8 cellular contexts compared by ENCODE assay signal in genomic region chr4:76420901-76421581, GRCh38. TPM values are rescaled to one million over a fixed set of nuclear protein-coding genes. Genes with fewer than 3 reads are reported as not detected.
DNase-seq lines count a peak whose midpoint lies in the region; ATAC-seq and TF ChIP-seq lines count a peak whose summit lies in the region.

Gene CCDC158 (minus strand): TSS chr4:76421141. CDS start chr4:76403207, 17,934 bp downstream.

- H3K4me3 ChIP-seq in lower lobe of right lung (peak within 1 kb of the TSS; percentile 58), urinary bladder (ENCODE audit: low read depth, low read length) (peak within 1 kb of the TSS; percentile 41)

- H3K4me2 ChIP-seq in H9 (ENCODE audit: insufficient read depth, insufficient read length, low read length): no peak within 1 kb of the TSS

- H3K27ac Mint-ChIP-seq in MCF 10A (ENCODE audit: low read depth, unreplicated experiment) (no peak within 1 kb of the TSS), H9 (no peak within 1 kb of the TSS; a peak in 1 of 7 replicates)

- no peak within 1 kb of the TSS for H3K23ac ChIP-seq in H9 (ENCODE audit: insufficient read length, low read depth, low read length)

- no peaks in the 10 kb centered on the region for H3K27me3 Mint-ChIP-seq in MCF 10A (ENCODE audit: insufficient read depth, unreplicated experiment)
- no peaks in the 10 kb centered on the region for H3K27me3 Mint-ChIP-seq in H9 (ENCODE audit: low read depth)

- WGBS in urinary bladder: 2% methylated on average over 71 of the region's 73 CpGs
- WGBS in H9 (ENCODE audit: extremely low coverage, insufficient read length, low lambda C conversion rate): no CpG with 5 or more reads among the region's 73 CpGs

- H3K27me3 ChIP-seq in lower lobe of right lung (ENCODE audit: low read depth) (peaks cover 7% of the 10 kb centered on the region), H9 (ENCODE audit: insufficient read depth, low read length) (no peaks in the 10 kb centered on the region)

- H2BK20ac ChIP-seq in H9 (ENCODE audit: low read depth, low read length, poor library complexity, severe bottlenecking): no peak within 1 kb of the TSS

- H3K79me2 ChIP-seq in H9 (ENCODE audit: insufficient read depth, low read length): no peaks in the 10 kb centered on the region

- H2AK5ac ChIP-seq in H9 (ENCODE audit: insufficient read length, low read length): no peak within 1 kb of the TSS

- ATAC-seq in lower lobe of right lung: peak; percentile 84 to 88
- ATAC-seq in HG02642 (IDR thresholded peaks at IDR 0.05; ENCODE audit: poor library complexity, unreplicated experiment): no peak
- ATAC-seq in HG03571 (IDR thresholded peaks at IDR 0.05; ENCODE audit: unreplicated experiment): no peak

- H3K9me3 ChIP-seq in lower lobe of right lung (no peaks in the 10 kb centered on the region), H9 (ENCODE audit: control insufficient read depth, low read depth, low read length) (peaks cover 5% of the 10 kb centered on the region)

- intact Hi-C loops in MCF 10A (cut with micrococcal nuclease) (no loop called here), lower lobe of right lung (cut with DNase I) (no loop called here)

- no peak within 1 kb of the TSS for H3K14ac ChIP-seq in H9 (ENCODE audit: insufficient read depth, low read length)

- H3K79me1 ChIP-seq in H9 (ENCODE audit: insufficient read depth, low read depth, low read length, poor library complexity, severe bottlenecking): no peaks in the 10 kb centered on the region

- H3K4ac ChIP-seq in H9 (ENCODE audit: low read depth, low read length): no peak within 1 kb of the TSS

- H2BK120ac ChIP-seq in H9 (ENCODE audit: low read depth, low read length, poor library complexity, severe bottlenecking): no peak within 1 kb of the TSS

- H3K23me2 ChIP-seq in H9 (ENCODE audit: insufficient read length, low read depth, low read length, poor library complexity, severe bottlenecking): no peaks in the 10 kb centered on the region

- no peak within 1 kb of the TSS for H3K56ac ChIP-seq in H9 (ENCODE audit: insufficient read length, low read depth, low read length)

- H2BK12ac ChIP-seq in H9 (ENCODE audit: insufficient read length, low read depth, low read length): no peak within 1 kb of the TSS

- no peak within 1 kb of the TSS for H2BK5ac ChIP-seq in H9 (ENCODE audit: insufficient read length, low read length)

- TF ChIP-seq CTCF in MCF 10A (IDR thresholded peaks at IDR 0.05; ENCODE audit: unreplicated experiment) (no peak), lower lobe of right lung (IDR thresholded peaks at IDR 0.05) (no peak), H9 (conservative IDR thresholded peaks at IDR 0.05) (no peak)

- H3K9me3 Mint-ChIP-seq in MCF 10A (ENCODE audit: unreplicated experiment) (no peaks in the 10 kb centered on the region), H9 (peaks cover 23 to 27% of the 10 kb centered on the region in 2 experiments)

- H3K9ac ChIP-seq in H9 (ENCODE audit: extremely low read depth, insufficient read length, low read length): no peak within 1 kb of the TSS

- DNase-seq in activated gamma-delta T cell (lab: John Stamatoyannopoulos, UW): peak; percentile 5
- DNase-seq in activated gamma-delta T cell treated with Interleukin-2 at 50 U/mL for 16 hours: no peak
- no peak for DNase-seq in MCF 10A (ENCODE audit: unreplicated experiment)
- no peak for DNase-seq in lower lobe of right lung
- DNase-seq in H9: no peak

- no peak within 1 kb of the TSS for H3T11ph ChIP-seq in H9 (ENCODE audit: low read length)

- no peak within 1 kb of the TSS for H4K8ac ChIP-seq in H9 (replicated peaks; ENCODE audit: insufficient read length, low read depth, low read length)

- BruUV-seq in MCF 10A (replicated peaks; lab: Mats Ljungman, UMichigan): no TSS peak

- no peak within 1 kb of the TSS for H4K91ac ChIP-seq in H9 (ENCODE audit: insufficient read length, low read depth, low read length)

- POLR2A ChIA-PET in MCF 10A (lab: Yijun Ruan, JAX): interaction anchor here (0.6 to 1.2 kb wide), 3 partner anchors 37 to 87 kb away, joined by 3 read pairs; no protein-coding TSS in a partner anchor

- no peaks in the 10 kb centered on the region for H3K36me3 ChIP-seq in lower lobe of right lung
- no peaks in the 10 kb centered on the region for H3K36me3 ChIP-seq in urinary bladder (ENCODE audit: insufficient read depth)

- H3K4me1 ChIP-seq in lower lobe of right lung (peaks cover 9% of the 10 kb centered on the region), urinary bladder (ENCODE audit: insufficient read depth) (no peaks in the 10 kb centered on the region), H9 (ENCODE audit: insufficient read depth, low read length) (no peaks in the 10 kb centered on the region)

- H3K18ac ChIP-seq in H9 (ENCODE audit: insufficient read length, low read depth, low read length): no peak within 1 kb of the TSS

- H2AFZ ChIP-seq in H9 (ENCODE audit: low read length): no peak within 1 kb of the TSS

- H4K5ac ChIP-seq in H9 (ENCODE audit: insufficient read length, low read depth, low read length): no peak within 1 kb of the TSS

- H3K27ac ChIP-seq in lower lobe of right lung (no peak within 1 kb of the TSS), urinary bladder (ENCODE audit: low read depth) (no peak within 1 kb of the TSS), H9 (ENCODE audit: insufficient read length, low read depth, low read length) (no peak within 1 kb of the TSS)

- H3K4me3 Mint-ChIP-seq in MCF 10A (ENCODE audit: unreplicated experiment) (peak within 1 kb of the TSS; percentile 36), H9 (no peak within 1 kb of the TSS)

- no peak within 1 kb of the TSS for H2BK15ac ChIP-seq in H9 (ENCODE audit: low read depth, low read length)

- H4K20me1 ChIP-seq in H9 (ENCODE audit: control insufficient read depth, insufficient read depth, insufficient read length): no peaks in the 10 kb centered on the region

- CTCF ChIA-PET in MCF 10A (lab: Yijun Ruan, JAX): interaction anchor here (0.6 to 1.8 kb wide), 10 partner anchors 10 to 782 kb away, joined by 3 to 9 read pairs (median 3); no protein-coding TSS in a partner anchor

- H3K36me3 Mint-ChIP-seq in MCF 10A (ENCODE audit: insufficient read depth, unreplicated experiment): no peaks in the 10 kb centered on the region
- peaks cover 8 to 18% (median 12%) of the 10 kb centered on the region in 3 experiments for H3K36me3 Mint-ChIP-seq in H9 (ENCODE audit: insufficient read depth in 1 of 3, low read depth in 3 of 3)

- H3K4me1 Mint-ChIP-seq in MCF 10A (ENCODE audit: insufficient read depth, unreplicated experiment) (no peaks in the 10 kb centered on the region), H9 (peaks cover 11 to 13% of the 10 kb centered on the region in 2 experiments)

RNA-seq across cellular contexts. Expression of gene CCDC158, which starts in this region (rescaled TPM):
- total RNA-seq in MCF 10A (2022): not detected in 2 replicates
- 0.74 TPM for total RNA-seq in lower lobe of right lung
- 2.3 TPM for total RNA-seq in urinary bladder
- polyA plus RNA-seq in urinary bladder: 0.23 TPM
- total RNA-seq in H9 (2021): 0.09 TPM in 1 of 2 replicates, not detected in the other

Comparison
In these comparisons a context has a peak if more than half of its experiments do, and no peak if none do; other contexts are left out.
1. Peak in ATAC-seq and H3K4me3 ChIP-seq in lower lobe of right lung; RNA of the gene not detected or under 1 TPM.